ENCODE assay signal across 10 cellular contexts in the genomic region with DNA sequence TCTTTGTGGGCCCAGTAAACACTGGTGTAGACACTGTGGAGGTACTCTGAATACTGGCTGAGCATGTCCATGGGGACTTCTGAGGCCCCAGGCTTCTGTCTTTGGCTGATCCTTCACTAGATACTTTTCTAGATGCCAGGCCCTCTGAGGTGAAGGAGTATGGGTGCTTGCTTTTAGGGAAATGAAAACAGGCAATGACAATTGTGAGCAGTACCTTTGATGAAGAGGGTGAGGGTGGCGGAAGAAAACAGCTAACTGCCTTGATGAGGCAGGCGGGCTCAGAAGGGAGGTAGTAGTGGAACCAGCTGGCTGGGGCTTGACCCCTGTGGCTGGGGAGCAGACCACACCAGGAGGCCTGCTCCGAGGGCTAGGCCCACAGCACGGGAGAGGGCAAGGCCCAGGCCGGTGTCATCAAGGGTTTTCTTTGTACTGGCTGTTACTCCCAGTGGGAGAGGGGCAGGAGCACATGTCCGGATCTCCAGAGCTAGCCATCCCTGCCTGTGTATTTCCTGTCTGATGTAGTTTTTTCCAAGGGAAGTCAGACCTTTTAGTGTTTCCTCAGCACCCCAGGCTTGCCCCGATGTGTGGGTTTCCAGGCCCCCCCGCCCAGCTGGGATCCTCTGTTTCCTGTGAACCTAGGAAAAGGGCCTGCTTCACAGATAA. TPM values are rescaled to one million over a fixed set of nuclear protein-coding genes. Genes with fewer than 3 reads are reported as not detected.
DNase-seq lines count a peak whose midpoint lies in the region; ATAC-seq and TF ChIP-seq lines count a peak whose summit lies in the region.
"Had no signal": no experiment of that assay in that cellular context is flagged by ENCODE, and none has a peak within 500 bp of the region (broad histone marks: within the 10 kb centered on the region; RNA-seq: fewer than 3 reads in every experiment).

No MANE protein-coding gene starts in this region.

- peaks cover 0 to 7% (median 0%) of the 10 kb centered on the region in 3 donors for H3K36me3 Mint-ChIP-seq in immature natural killer cell

- no peak overlapping the region for H3K4me3 ChIP-seq in adrenal gland

- peak in 1 of 2 donors; percentile 16 for TF ChIP-seq POLR2A in adrenal gland (IDR thresholded peaks at IDR 0.05)

- no peak for TF ChIP-seq CTCF in adrenal gland (IDR thresholded peaks at IDR 0.05)

- peaks cover 0 to 69% of the 10 kb centered on the region in 2 donors for H3K4me1 ChIP-seq in adrenal gland (replicated peaks in 1 of 2)

- peaks cover 85% of the 10 kb centered on the region in 2 donors for H3K4me1 Mint-ChIP-seq in immature natural killer cell
- H3K4me1 Mint-ChIP-seq in stimulated activated naive CD8-positive, alpha-beta T cell treated with anti-CD3 and anti-CD28 coated beads, Interleukin-15, amount 100 ng/mL, for 72 hours, result peaks cover 81% of the 10 kb centered on the region

- no peaks in the 10 kb centered on the region for H3K27me3 ChIP-seq in adrenal gland
- H3K27me3 ChIP-seq: foreskin keratinocyte had no signal

- DNase-seq in adrenal gland (peak in 4 of 7 donors; percentile 34 to 77 (median 50)), immature natural killer cell (no peak), T-helper 9 cell (no peak), activated gamma-delta T cell (lab: John Stamatoyannopoulos, UW) (no peak)
- DNase-seq in stimulated activated naive CD8-positive, alpha-beta T cell treated with anti-CD3 and anti-CD28 coated beads, Interleukin-15, amount 100 ng/mL, for 72 hours, result no peak
- DNase-seq in activated CD4-positive, alpha-beta T cell treated with anti-CD3 and anti-CD28 coated beads, Interleukin-2, amount 50 U/mL, for 1 hour, result no peak
- DNase-seq: foreskin keratinocyte had no signal

- H3K27ac Mint-ChIP-seq in immature natural killer cell, result peak overlapping the region; percentile 59 to 96 (median 90)
- H3K27ac Mint-ChIP-seq in stimulated activated naive CD8-positive, alpha-beta T cell treated with anti-CD3 and anti-CD28 coated beads, Interleukin-15, amount 100 ng/mL, for 72 hours, result peak overlapping the region; percentile 90 to 91

- H3K27ac ChIP-seq in KOPT-K1 (ENCODE audit: low read depth, low read length, poor library complexity, severe bottlenecking) (peak overlapping the region; percentile 81), adrenal gland (peak overlapping the region in 2 of 5 donors; percentile 71 to 97)
- H3K27ac ChIP-seq: foreskin keratinocyte had no signal

- intact Hi-C loops in adrenal gland (cut with DNase I), result no loop called here

- no peaks in the 10 kb centered on the region for H3K9me3 ChIP-seq in KOPT-K1 (ENCODE audit: insufficient read depth, low read length, poor library complexity, severe bottlenecking)
- H3K9me3 ChIP-seq in adrenal gland (replicated peaks in 1 of 3), result no peaks in the 10 kb centered on the region

- H3K36me3 ChIP-seq in KOPT-K1 (ENCODE audit: insufficient read depth, low read length), result peaks cover 45% of the 10 kb centered on the region
- H3K36me3 ChIP-seq in adrenal gland (replicated peaks in 1 of 2), result no peaks in the 10 kb centered on the region

- peak overlapping the region; percentile 84 to 90 (median 89) for H3K4me3 Mint-ChIP-seq in immature natural killer cell
- H3K4me3 Mint-ChIP-seq in stimulated activated naive CD8-positive, alpha-beta T cell treated with anti-CD3 and anti-CD28 coated beads, Interleukin-15, amount 100 ng/mL, for 72 hours, result peak overlapping the region; percentile 88 to 90

- no peaks in the 10 kb centered on the region for H3K9me3 Mint-ChIP-seq in immature natural killer cell
- H3K9me3 Mint-ChIP-seq in stimulated activated naive CD8-positive, alpha-beta T cell treated with anti-CD3 and anti-CD28 coated beads, Interleukin-15, amount 100 ng/mL, for 72 hours, result no peaks in the 10 kb centered on the region

- ATAC-seq in stimulated activated naive CD8-positive, alpha-beta T cell treated with anti-CD3 and anti-CD28 coated beads, Interleukin-15, amount 100 ng/mL, for 72 hours, result no peak
- ATAC-seq in HG03342 (IDR thresholded peaks at IDR 0.05; ENCODE audit: unreplicated experiment), result no peak
- ATAC-seq: foreskin keratinocyte, Panc1 had no signal

- H3K27me3 Mint-ChIP-seq in immature natural killer cell (ENCODE audit: low read depth in 3 of 3), result peaks cover 4 to 14% (median 11%) of the 10 kb centered on the region in 3 donors
- no peaks in the 10 kb centered on the region for H3K27me3 Mint-ChIP-seq in stimulated activated naive CD8-positive, alpha-beta T cell treated with anti-CD3 and anti-CD28 coated beads, Interleukin-15, amount 100 ng/mL, for 72 hours

- WGBS in adrenal gland, 4 donors, result 58 to 71% (median 63%) methylated on average over 7 to 8 of the region's 8 CpGs

RNA-seq across cellular contexts. Expression of a gene that starts 3.9 kb away (rescaled TPM):
- 100 to 1,000 TPM in 2 of 8 donors, 10 to 100 TPM in 6; 49.3 to 120 (median 82.0) TPM for total RNA-seq in adrenal gland
- polyA plus RNA-seq in adrenal gland (100 to 1,000 TPM in 1 of 3 donors, 10 to 100 TPM in 2; 32.9 to 139 (median 78.1) TPM), immature natural killer cell (10 to 100 TPM in 1 of 3 donors, 1 to 10 TPM in 2; 3.2 to 31.4 (median 7.5) TPM)

Comparison
In these comparisons a context has a peak if more than half of its experiments do, and no peak if none do; other contexts are left out.
1. DNase-seq: peak in adrenal gland (4 of 7); none in immature natural killer cell (0 of 3), stimulated activated naive CD8-positive, alpha-beta T cell treated with anti-CD3 and anti-CD28 coated beads, Interleukin-15, amount 100 ng/mL, for 72 hours (0 of 2), T-helper 9 cell (single experiment), activated gamma-delta T cell (single experiment) and activated CD4-positive, alpha-beta T cell treated with anti-CD3 and anti-CD28 coated beads, Interleukin-2, amount 50 U/mL, for 1 hour (single experiment).